ENCODE assay signal across 9 cellular contexts in the genomic region with DNA sequence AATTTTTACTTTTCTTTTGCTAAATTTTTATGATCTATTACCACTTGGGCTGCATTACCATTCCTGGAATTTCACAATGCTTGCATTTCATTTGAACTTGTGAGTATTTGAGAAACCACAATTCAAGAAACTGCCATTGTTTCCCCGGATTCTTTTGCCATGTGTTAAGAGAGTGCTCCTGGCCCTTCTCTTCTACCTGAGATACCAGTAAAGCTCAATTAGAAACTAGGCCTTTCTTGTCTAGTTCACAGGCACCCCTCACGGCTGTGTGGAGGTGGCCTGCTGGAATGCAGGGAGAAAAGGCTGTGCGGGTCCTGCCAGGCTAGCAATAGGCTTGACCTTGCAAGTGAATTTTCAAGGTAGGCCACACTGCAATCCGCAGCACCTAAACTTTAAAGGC. TPM values are rescaled to one million over a fixed set of nuclear protein-coding genes. Genes with fewer than 3 reads are reported as not detected.
DNase-seq lines count a peak whose midpoint lies in the region; ATAC-seq and TF ChIP-seq lines count a peak whose summit lies in the region.
"Had no signal": no experiment of that assay in that cellular context is flagged by ENCODE, and none has a peak within 500 bp of the region (broad histone marks: within the 10 kb centered on the region; RNA-seq: fewer than 3 reads in every experiment).

No MANE protein-coding gene starts in this region.

- H3K9me3 Mint-ChIP-seq in dendritic cell treated with granulocyte-macrophage colony-stimulating factor and Interleukin-4, amounts not matched to agents 40 ng/mL and 50 ng/mL, for 4 days: no peaks in the 10 kb centered on the region
- H3K9me3 Mint-ChIP-seq: activated CD4-positive, alpha-beta T cell treated with anti-CD3 and anti-CD28 coated beads, Interleukin-2, amount 10 ng/mL, durations not matched to agents 7 days and 5 days had no signal

- H3K27me3 ChIP-seq in NT2/D1 (ENCODE audit: insufficient read depth, insufficient read length): no peaks in the 10 kb centered on the region
- no peaks in the 10 kb centered on the region for H3K27me3 ChIP-seq in upper lobe of right lung

- H3K27ac Mint-ChIP-seq in dendritic cell treated with granulocyte-macrophage colony-stimulating factor and Interleukin-4, amounts not matched to agents 40 ng/mL and 50 ng/mL, for 4 days: peak overlapping the region; percentile 37
- H3K27ac Mint-ChIP-seq: activated CD4-positive, alpha-beta T cell treated with anti-CD3 and anti-CD28 coated beads, Interleukin-2, amount 10 ng/mL, durations not matched to agents 7 days and 5 days had no signal

- H3K4me3 Mint-ChIP-seq in dendritic cell treated with granulocyte-macrophage colony-stimulating factor and Interleukin-4, amounts not matched to agents 40 ng/mL and 50 ng/mL, for 4 days: no peak overlapping the region
- H3K4me3 Mint-ChIP-seq: activated CD4-positive, alpha-beta T cell treated with anti-CD3 and anti-CD28 coated beads, Interleukin-2, amount 10 ng/mL, durations not matched to agents 7 days and 5 days had no signal

- peak overlapping the region; percentile 65 for H3K9ac ChIP-seq in NT2/D1 (ENCODE audit: insufficient read length, low read depth)

- no peak overlapping the region for H3K4me3 ChIP-seq in NT2/D1 (ENCODE audit: insufficient read length, low read depth)
- no peak overlapping the region for H3K4me3 ChIP-seq in upper lobe of right lung

- H3K27ac ChIP-seq in upper lobe of right lung: peak overlapping the region; percentile 26

- intact Hi-C loops in dendritic cell treated with granulocyte-macrophage colony-stimulating factor and Interleukin-4, amounts not matched to agents 40 ng/mL and 50 ng/mL, for 4 days (cut with micrococcal nuclease): no loop called here
- intact Hi-C loops in upper lobe of right lung (cut with DNase I): no loop called here

- no peak for ATAC-seq in upper lobe of right lung
- no peak for ATAC-seq in GM18502 (IDR thresholded peaks at IDR 0.05; ENCODE audit: poor library complexity, unreplicated experiment)

- H3K27me3 Mint-ChIP-seq in dendritic cell treated with granulocyte-macrophage colony-stimulating factor and Interleukin-4, amounts not matched to agents 40 ng/mL and 50 ng/mL, for 4 days: no peaks in the 10 kb centered on the region

- no peaks in the 10 kb centered on the region for H3K9me3 ChIP-seq in NT2/D1 (ENCODE audit: insufficient read depth, low read length)
- H3K9me3 ChIP-seq in upper lobe of right lung: no peaks in the 10 kb centered on the region

- DNase-seq in NT2/D1 (ENCODE audit: low read depth, low spot score) (peak; percentile 46), kidney tubule cell (ENCODE audit: low spot score) (peak; percentile 59), upper lobe of right lung (no peak), T-helper 9 cell (no peak), NCI-H345 (lab: John Stamatoyannopoulos, UW) (no peak)
- DNase-seq: activated CD4-positive, alpha-beta T cell treated with anti-CD3 and anti-CD28 coated beads, Interleukin-2, amount 10 ng/mL, durations not matched to agents 7 days and 5 days; NCI-H1694 had no signal

- H3K36me3 ChIP-seq in NT2/D1 (ENCODE audit: insufficient read depth, insufficient read length, low read length): peaks cover under 1% of the 10 kb centered on the region
- no peaks in the 10 kb centered on the region for H3K36me3 ChIP-seq in upper lobe of right lung

- H3K36me3 Mint-ChIP-seq in dendritic cell treated with granulocyte-macrophage colony-stimulating factor and Interleukin-4, amounts not matched to agents 40 ng/mL and 50 ng/mL, for 4 days (ENCODE audit: low read depth): peaks cover 85% of the 10 kb centered on the region

- no peak for TF ChIP-seq CTCF in upper lobe of right lung (IDR thresholded peaks at IDR 0.05)

- H3K4me1 Mint-ChIP-seq in dendritic cell treated with granulocyte-macrophage colony-stimulating factor and Interleukin-4, amounts not matched to agents 40 ng/mL and 50 ng/mL, for 4 days (ENCODE audit: low read depth): peaks cover 72% of the 10 kb centered on the region
- H3K4me1 Mint-ChIP-seq: activated CD4-positive, alpha-beta T cell treated with anti-CD3 and anti-CD28 coated beads, Interleukin-2, amount 10 ng/mL, durations not matched to agents 7 days and 5 days had no signal

- no peaks in the 10 kb centered on the region for H3K4me1 ChIP-seq in NT2/D1 (ENCODE audit: insufficient read depth, insufficient read length)
- H3K4me1 ChIP-seq in upper lobe of right lung: peaks cover 36% of the 10 kb centered on the region

RNA-seq across cellular contexts. Expression of gene ZEB2, which starts 40.8 kb away (rescaled TPM):
- total RNA-seq in upper lobe of right lung: 178 TPM

Comparison
In these comparisons a context has a peak if more than half of its experiments do, and no peak if none do; other contexts are left out.
1. DNase-seq: peak in NT2/D1 (single experiment) and kidney tubule cell (single experiment); none in upper lobe of right lung (single experiment), T-helper 9 cell (single experiment) and NCI-H345 (single experiment).